ENCODE assay signal across 9 cellular contexts in genomic region chr13:76711515-76712182, GRCh38.
DNase-seq lines count a peak whose midpoint lies in the region; ATAC-seq, FAIRE-seq and TF ChIP-seq lines count a peak whose summit lies in the region.
"Had no signal": no experiment of that assay in that cellular context is flagged by ENCODE, and none has a peak within 500 bp of the region (broad histone marks: within the 10 kb centered on the region; RNA-seq: fewer than 3 reads in every experiment).

No MANE protein-coding gene starts in this region.

- DNase-seq in AG10803 (ENCODE audit: low read depth) (peak; percentile 97), RCC 7860 (ENCODE audit: low spot score) (peak; percentile 10), fibroblast of gingiva (ENCODE audit: low read depth) (peak; percentile 97), osteoblast (ENCODE audit: insufficient read length, low spot score, missing footprints) (peak; percentile 70), vagina (ENCODE audit: extremely low spot score in 2 of 2) (no peak), iPS-NIHi11 (ENCODE audit: low spot score) (no peak)
- no peak for DNase-seq in stimulated activated CD8-positive, alpha-beta memory T cell treated with anti-CD3 and anti-CD28 coated beads, Interleukin-4, amount 100 ng/mL, for 48 hours
- DNase-seq: activated CD4-positive, alpha-beta memory T cell treated with anti-CD3 and anti-CD28 coated beads, Interleukin-2, amount 10 ng/mL, durations not matched to agents 7 days and 5 days had no signal

- TF ChIP-seq CTCF in AG10803 (conservative IDR thresholded peaks at IDR 0.05; ENCODE audit: low read length) (no peak), osteoblast (IDR thresholded peaks at IDR 0.05; ENCODE audit: extremely low read depth, low read depth, low read length) (no peak), vagina (IDR thresholded peaks at IDR 0.05) (no peak)

- H3K9me3 ChIP-seq in osteoblast (ENCODE audit: low read depth, low read length) (no peaks in the 10 kb centered on the region), vagina (no peaks in the 10 kb centered on the region)

- H3K4me1 ChIP-seq in osteoblast (ENCODE audit: insufficient read depth, low read length) (peaks cover 36% of the 10 kb centered on the region), vagina (no peaks in the 10 kb centered on the region)

- peak overlapping the region; percentile 51 for H3K4me2 ChIP-seq in osteoblast (ENCODE audit: insufficient read depth, low read length)

- no peak overlapping the region for H2AFZ ChIP-seq in osteoblast (ENCODE audit: low read length)

- H3K36me3 ChIP-seq in osteoblast (ENCODE audit: insufficient read depth, low read length) (no peaks in the 10 kb centered on the region), vagina (no peaks in the 10 kb centered on the region)

- no peaks in the 10 kb centered on the region for H4K20me1 ChIP-seq in osteoblast (ENCODE audit: insufficient read depth, low read length)

- FAIRE-seq in RCC 7860 (lab: Jason Lieb, UNC): no peak

- H3K27ac ChIP-seq in osteoblast (ENCODE audit: low read depth, low read length): peak overlapping the region; percentile 38
- no peak overlapping the region for H3K27ac ChIP-seq in vagina

- no peak overlapping the region for H3K4me3 ChIP-seq in AG10803 (ENCODE audit: low read length)
- no peak overlapping the region for H3K4me3 ChIP-seq in osteoblast (ENCODE audit: insufficient read depth, low read length)
- no peak overlapping the region for H3K4me3 ChIP-seq in vagina

- no peaks in the 10 kb centered on the region for H3K79me2 ChIP-seq in osteoblast (ENCODE audit: insufficient read depth, low read length)

- intact Hi-C loops in vagina (cut with DNase I): no loop called here

- no peak for ATAC-seq in HG02970 (IDR thresholded peaks at IDR 0.05; ENCODE audit: low FRiP score, unreplicated experiment)

- H3K27me3 ChIP-seq in osteoblast (ENCODE audit: insufficient read depth, low read length) (no peaks in the 10 kb centered on the region), vagina (no peaks in the 10 kb centered on the region)

- no peak for TF ChIP-seq POLR2A in vagina (IDR thresholded peaks at IDR 0.05)

Comparison
In these comparisons a context has a peak if more than half of its experiments do, and no peak if none do; other contexts are left out.
1. DNase-seq: peak in AG10803 (single experiment), RCC 7860 (single experiment), fibroblast of gingiva (single experiment) and osteoblast (single experiment); none in vagina (0 of 2), stimulated activated CD8-positive, alpha-beta memory T cell treated with anti-CD3 and anti-CD28 coated beads, Interleukin-4, amount 100 ng/mL, for 48 hours (single experiment) and iPS-NIHi11 (single experiment).